Comparison of ENCODE assay signal across 14 cellular contexts in the genomic region with DNA sequence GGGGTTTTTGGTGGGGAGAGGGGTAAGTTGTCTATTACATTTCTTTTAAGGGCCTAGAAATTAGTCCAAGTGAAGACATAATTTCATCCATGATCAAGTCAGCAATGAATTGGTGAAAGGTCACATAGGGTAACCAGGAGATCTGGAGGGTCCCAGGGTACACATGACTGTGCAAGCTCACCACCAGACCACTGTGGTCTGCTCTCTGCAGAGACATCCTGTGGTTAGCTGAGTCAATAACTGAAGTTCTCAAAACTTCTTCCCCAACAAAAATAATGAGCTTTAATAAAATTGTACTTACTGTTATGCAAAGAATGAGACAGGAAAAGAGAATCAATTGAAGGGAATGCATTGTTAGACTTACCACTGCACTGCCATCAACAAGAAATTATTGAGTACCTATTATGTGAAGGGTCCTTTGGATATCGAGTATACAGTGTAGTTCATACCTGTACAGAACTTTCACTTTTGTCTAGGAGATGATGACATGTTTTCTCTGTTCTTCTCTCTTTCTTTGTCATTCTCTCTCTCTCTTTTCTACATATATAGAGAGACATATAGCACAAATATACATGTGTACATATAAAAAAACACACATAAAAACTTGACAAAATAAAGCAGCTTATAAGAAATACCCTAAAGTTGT.
DNase-seq lines count a peak whose midpoint lies in the region; ATAC-seq and TF ChIP-seq lines count a peak whose summit lies in the region.
"Had no signal": no experiment of that assay in that cellular context is flagged by ENCODE, and none has a peak within 500 bp of the region (broad histone marks: within the 10 kb centered on the region; RNA-seq: fewer than 3 reads in every experiment).

No MANE protein-coding gene starts in this region.

- H3K4me1 ChIP-seq in skeletal muscle satellite cell (ENCODE audit: control insufficient read depth, insufficient read depth, low read length) = peaks cover 23% of the 10 kb centered on the region
- no peaks in the 10 kb centered on the region for H3K4me1 ChIP-seq in H9 (ENCODE audit: insufficient read depth, low read length)
- H3K4me1 ChIP-seq: Caco-2, transverse colon had no signal

- no peaks in the 10 kb centered on the region for H4K20me1 ChIP-seq in H9 (ENCODE audit: control insufficient read depth, insufficient read depth, insufficient read length)

- H3K56ac ChIP-seq in H9 (ENCODE audit: insufficient read length, low read depth, low read length) = no peak overlapping the region

- no peak overlapping the region for H2BK15ac ChIP-seq in H9 (ENCODE audit: low read depth, low read length)

- no peak overlapping the region for H3K27ac Mint-ChIP-seq in activated CD4-positive, alpha-beta T cell treated with anti-CD3 and anti-CD28 coated beads for 36 hours
- peak overlapping the region; percentile 8 for H3K27ac Mint-ChIP-seq in activated naive CD8-positive, alpha-beta T cell
- no peak overlapping the region for H3K27ac Mint-ChIP-seq in H9

- H3K79me2 ChIP-seq in H9 (ENCODE audit: insufficient read depth, low read length) = no peaks in the 10 kb centered on the region

- H2BK20ac ChIP-seq in H9 (ENCODE audit: low read depth, low read length, poor library complexity, severe bottlenecking) = no peak overlapping the region

- no peak overlapping the region for H3T11ph ChIP-seq in H9 (ENCODE audit: low read length)

- peak; percentile 42 for ATAC-seq in activated CD4-positive, alpha-beta T cell treated with anti-CD3 and anti-CD28 coated beads for 36 hours
- ATAC-seq in GM19452 (IDR thresholded peaks at IDR 0.05; ENCODE audit: unreplicated experiment) = no peak

- no peak overlapping the region for H3K14ac ChIP-seq in H9 (ENCODE audit: insufficient read depth, low read length)

- no peaks in the 10 kb centered on the region for H3K36me3 ChIP-seq in skeletal muscle satellite cell (ENCODE audit: insufficient read depth, low read length)
- H3K36me3 ChIP-seq: transverse colon had no signal

- no peaks in the 10 kb centered on the region for H3K23me2 ChIP-seq in H9 (ENCODE audit: insufficient read length, low read depth, low read length, poor library complexity, severe bottlenecking)

- H2AFZ ChIP-seq in H9 (ENCODE audit: low read length) = no peak overlapping the region

- H3K79me1 ChIP-seq in H9 (ENCODE audit: insufficient read depth, low read depth, low read length, poor library complexity, severe bottlenecking) = no peaks in the 10 kb centered on the region

- H3K27me3 ChIP-seq in skeletal muscle satellite cell (ENCODE audit: control insufficient read depth, insufficient read depth, low read length) (no peaks in the 10 kb centered on the region), H9 (ENCODE audit: insufficient read depth, low read length) (no peaks in the 10 kb centered on the region)
- H3K27me3 ChIP-seq: transverse colon had no signal

- H4K91ac ChIP-seq in H9 (ENCODE audit: insufficient read length, low read depth, low read length) = no peak overlapping the region

- intact Hi-C loops in activated CD4-positive, alpha-beta T cell treated with anti-CD3 and anti-CD28 coated beads for 36 hours (cut with DNase I, micrococcal nuclease) = no loop called here

- H3K4me1 Mint-ChIP-seq in activated CD4-positive, alpha-beta T cell treated with anti-CD3 and anti-CD28 coated beads for 36 hours = peaks cover 24% of the 10 kb centered on the region
- H3K4me1 Mint-ChIP-seq in activated naive CD8-positive, alpha-beta T cell (ENCODE audit: low read depth) = peaks cover 24% of the 10 kb centered on the region
- H3K4me1 Mint-ChIP-seq in H9 = no peaks in the 10 kb centered on the region

- H3K27me3 Mint-ChIP-seq in activated CD4-positive, alpha-beta T cell treated with anti-CD3 and anti-CD28 coated beads for 36 hours = no peaks in the 10 kb centered on the region
- H3K27me3 Mint-ChIP-seq in activated naive CD8-positive, alpha-beta T cell = no peaks in the 10 kb centered on the region
- no peaks in the 10 kb centered on the region for H3K27me3 Mint-ChIP-seq in H9 (ENCODE audit: low read depth)

- no peak overlapping the region for H2BK5ac ChIP-seq in H9 (ENCODE audit: insufficient read length, low read length)

- no peak overlapping the region for H3K4me3 Mint-ChIP-seq in activated CD4-positive, alpha-beta T cell treated with anti-CD3 and anti-CD28 coated beads for 36 hours
- no peak overlapping the region for H3K4me3 Mint-ChIP-seq in activated naive CD8-positive, alpha-beta T cell
- no peak overlapping the region for H3K4me3 Mint-ChIP-seq in H9

- H3K4me2 ChIP-seq in skeletal muscle satellite cell (ENCODE audit: low read length) (no peak overlapping the region), H9 (ENCODE audit: insufficient read depth, insufficient read length, low read length) (no peak overlapping the region)

- no peaks in the 10 kb centered on the region for H3K36me3 Mint-ChIP-seq in activated CD4-positive, alpha-beta T cell treated with anti-CD3 and anti-CD28 coated beads for 36 hours (ENCODE audit: low read depth)
- H3K36me3 Mint-ChIP-seq in activated naive CD8-positive, alpha-beta T cell = no peaks in the 10 kb centered on the region
- peaks cover 4 to 9% (median 9%) of the 10 kb centered on the region in 3 experiments; a peak in 5 of 7 replicates for H3K36me3 Mint-ChIP-seq in H9 (ENCODE audit: insufficient read depth in 1 of 3, low read depth in 3 of 3)

- no peak overlapping the region for H3K4me3 ChIP-seq in skeletal muscle satellite cell (ENCODE audit: low read length)
- H3K4me3 ChIP-seq: transverse colon had no signal

- no peak overlapping the region for H2BK120ac ChIP-seq in H9 (ENCODE audit: low read depth, low read length, poor library complexity, severe bottlenecking)

- no peak overlapping the region for H2BK12ac ChIP-seq in H9 (ENCODE audit: insufficient read length, low read depth, low read length)

- CTCF ChIA-PET in activated CD4-positive, alpha-beta T cell treated with anti-CD3 and anti-CD28 coated beads for 36 hours (lab: Charles Lee) = no interaction called here

- no peak overlapping the region for H4K8ac ChIP-seq in H9 (replicated peaks; ENCODE audit: insufficient read length, low read depth, low read length)

- H3K27ac ChIP-seq in H9 (ENCODE audit: insufficient read length, low read depth, low read length) = no peak overlapping the region
- H3K27ac ChIP-seq: transverse colon had no signal

- H3K9ac ChIP-seq in skeletal muscle satellite cell (ENCODE audit: low read depth, low read length) (peak overlapping the region; percentile 11), H9 (ENCODE audit: extremely low read depth, insufficient read length, low read length) (no peak overlapping the region)

- H3K23ac ChIP-seq in H9 (ENCODE audit: insufficient read length, low read depth, low read length) = no peak overlapping the region

- no peaks in the 10 kb centered on the region for H3K9me3 Mint-ChIP-seq in activated CD4-positive, alpha-beta T cell treated with anti-CD3 and anti-CD28 coated beads for 36 hours (ENCODE audit: low read depth)
- no peaks in the 10 kb centered on the region for H3K9me3 Mint-ChIP-seq in activated naive CD8-positive, alpha-beta T cell (ENCODE audit: low read depth)
- H3K9me3 Mint-ChIP-seq in H9 = peaks cover 12% of the 10 kb centered on the region in 2 experiments

- WGBS in H9 (ENCODE audit: extremely low coverage, insufficient read length, low lambda C conversion rate) = no CpG with 5 or more reads among the region's 1 CpG

- peak; percentile 14 for DNase-seq in activated CD4-positive, alpha-beta T cell treated with anti-CD3 and anti-CD28 coated beads for 36 hours
- DNase-seq in activated CD4-positive, alpha-beta T cell treated with anti-CD3 and anti-CD28 coated beads for 1 hour = no peak
- DNase-seq in LHCN-M2 (ENCODE audit: low read depth) = peak; percentile 87
- DNase-seq in H9 = no peak
- DNase-seq in cortex of kidney (lab: John Stamatoyannopoulos, UW) = no peak
- DNase-seq: activated CD4-positive, CD25-positive, alpha-beta regulatory T cell treated with anti-CD3 and anti-CD28 coated beads, Interleukin-2, amount 50 U/mL, for 72 hours; activated effector memory CD4-positive, alpha-beta T cell treated with anti-CD3 and anti-CD28 coated beads, Interleukin-2, amount 50 U/mL, for 16 hours; Caco-2; mesenchymal stem cell; SW 1271; transverse colon had no signal

- TF ChIP-seq CTCF in H9 (conservative IDR thresholded peaks at IDR 0.05) = no peak

- no peak overlapping the region for H3K18ac ChIP-seq in H9 (ENCODE audit: insufficient read length, low read depth, low read length)

- no peak overlapping the region for H3K4ac ChIP-seq in H9 (ENCODE audit: low read depth, low read length)

- no peak overlapping the region for H4K5ac ChIP-seq in H9 (ENCODE audit: insufficient read length, low read depth, low read length)

- no peaks in the 10 kb centered on the region for H3K9me3 ChIP-seq in skeletal muscle satellite cell (replicated peaks; ENCODE audit: low read length)
- no peaks in the 10 kb centered on the region for H3K9me3 ChIP-seq in H9 (ENCODE audit: control insufficient read depth, low read depth, low read length)
- H3K9me3 ChIP-seq: Caco-2, transverse colon had no signal

- POLR2A ChIA-PET in activated CD4-positive, alpha-beta T cell treated with anti-CD3 and anti-CD28 coated beads for 36 hours (lab: Charles Lee) = no interaction called here

- H2AK5ac ChIP-seq in H9 (ENCODE audit: insufficient read length, low read length) = no peak overlapping the region

Comparison
In these comparisons a context has a peak if more than half of its experiments do, and no peak if none do; other contexts are left out.
1. DNase-seq: peak in activated CD4-positive, alpha-beta T cell treated with anti-CD3 and anti-CD28 coated beads for 36 hours (single experiment) and LHCN-M2 (single experiment); none in activated CD4-positive, alpha-beta T cell treated with anti-CD3 and anti-CD28 coated beads for 1 hour (single experiment), H9 (single experiment) and cortex of kidney (single experiment).